ENCODE assay signal across 1 cellular context in the genomic region with DNA sequence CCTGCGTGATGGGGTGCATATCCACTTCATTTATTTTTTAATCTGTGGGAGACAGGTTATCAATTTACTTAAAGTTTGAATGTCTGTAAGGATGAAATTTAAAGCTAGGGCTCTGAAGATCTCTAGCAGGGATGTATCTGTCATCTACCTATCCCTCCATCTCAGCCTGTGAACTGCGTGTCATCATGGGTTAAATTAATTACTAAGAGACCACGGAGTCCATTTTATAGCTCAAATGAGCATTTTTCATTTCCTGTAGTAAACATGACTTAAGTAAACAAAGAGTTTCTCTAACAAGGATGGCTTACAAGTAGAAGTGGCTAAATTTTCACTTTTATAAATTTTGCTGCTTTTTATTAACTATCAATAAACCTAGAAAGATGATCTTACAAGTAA.
TF ChIP-seq lines count a peak whose summit lies in the region.

No MANE protein-coding gene starts in this region.

TF ChIP-seq in H1, 55 proteins besides CTCF, POLR2A, EP300 and RAD21:
- peak; percentile 3 for TF ChIP-seq SAP30 (IDR thresholded peaks at IDR 0.05; ENCODE audit: insufficient read depth, insufficient replicate concordance, low read length)
- TF ChIP-seq BCL11A (IDR thresholded peaks at IDR 0.05; ENCODE audit: low read depth in 2 of 2, low read length in 2 of 2): no peak
